ENCODE assay signal across 29 cellular contexts in the genomic region with DNA sequence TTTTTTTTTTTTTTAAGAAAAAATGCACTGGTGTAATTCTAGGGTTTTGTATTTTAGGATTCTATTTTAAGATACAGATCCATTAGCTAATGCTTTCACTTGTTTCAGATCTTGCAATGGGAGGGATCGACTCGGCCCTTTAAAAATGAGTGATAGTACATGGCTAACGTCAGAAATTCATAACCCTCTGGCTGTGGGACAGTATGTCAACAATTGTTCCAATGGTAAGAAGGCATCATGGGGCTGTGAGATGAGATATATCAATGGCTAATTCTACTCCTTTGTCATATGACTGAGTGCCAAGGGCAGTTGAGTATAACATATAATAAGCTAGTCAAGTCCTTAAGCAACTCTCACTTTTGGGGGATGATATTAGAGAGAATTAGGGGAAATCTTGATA. TPM values are rescaled to one million over a fixed set of nuclear protein-coding genes. Genes with fewer than 3 reads are reported as not detected.
DNase-seq lines count a peak whose midpoint lies in the region; ATAC-seq and TF ChIP-seq lines count a peak whose summit lies in the region.
"Had no signal": no experiment of that assay in that cellular context is flagged by ENCODE, and none has a peak within 500 bp of the region (broad histone marks: within the 10 kb centered on the region; RNA-seq: fewer than 3 reads in every experiment).

No MANE protein-coding gene starts in this region.

- no peak for ATAC-seq in GM19023 (IDR thresholded peaks at IDR 0.05; ENCODE audit: unreplicated experiment)
- ATAC-seq: A549; CD8-positive, alpha-beta T cell had no signal

- H3K27ac Mint-ChIP-seq in neural crest cell (ENCODE audit: unreplicated experiment) = no peak overlapping the region
- H3K27ac Mint-ChIP-seq: B cell; CD14-positive monocyte; CD4-positive, alpha-beta memory T cell; CD4-positive, alpha-beta T cell; CD4-positive, CD25-positive, alpha-beta regulatory T cell; CD8-positive, alpha-beta T cell had no signal

- DNase-seq in SK-MEL-5 (ENCODE audit: low read depth, low spot score) = peak; percentile 98
- DNase-seq in foreskin melanocyte = peak; percentile 94
- DNase-seq in neural crest cell (ENCODE audit: low read depth, low spot score) = no peak
- DNase-seq in NCI-H1092 treated with DMSO at 0.1 percent for 48 hours (lab: John Stamatoyannopoulos, UW) = no peak
- DNase-seq in SK-N-DZ (ENCODE audit: low spot score) = no peak
- DNase-seq: 8988T; ACHN; AML-193; BE2C; C1 segment of cervical spinal cord; Caco-2; Calu3; CD4-positive, alpha-beta memory T cell; CD4-positive, alpha-beta T cell; CD4-positive, CD25-positive, alpha-beta regulatory T cell; CD8-positive, alpha-beta memory T cell; CD8-positive, alpha-beta T cell; COR-L47; DMS 273 treated with DMSO at 0.1 percent for 48 hours; DMS153; DMS53; DMS79; DMS79 treated with DMSO at 0.1 percent for 48 hours; DND-41; EL had no signal

- peak overlapping the region; percentile 23 for H3K4me3 Mint-ChIP-seq in neural crest cell
- H3K4me3 Mint-ChIP-seq: B cell; CD14-positive monocyte; CD4-positive, alpha-beta memory T cell; CD4-positive, alpha-beta T cell; CD4-positive, CD25-positive, alpha-beta regulatory T cell; CD8-positive, alpha-beta T cell had no signal

- H3K36me3 Mint-ChIP-seq in neural crest cell (ENCODE audit: low read depth) = peaks cover 13% of the 10 kb centered on the region

- H3K27me3 Mint-ChIP-seq in neural crest cell (ENCODE audit: low read depth) = no peaks in the 10 kb centered on the region
- H3K27me3 Mint-ChIP-seq: B cell; CD4-positive, alpha-beta memory T cell; CD4-positive, alpha-beta T cell; CD8-positive, alpha-beta memory T cell had no signal

- peaks cover 19% of the 10 kb centered on the region for H3K4me1 Mint-ChIP-seq in neural crest cell

- in situ Hi-C loops in SK-MEL-5 (cut with HindIII; ENCODE audit: low pct_unique_long_range_greater_than_20kb, low sequenced_read_pairs) = no loop called here

- H3K9me3 Mint-ChIP-seq in neural crest cell = no peaks in the 10 kb centered on the region
- H3K9me3 Mint-ChIP-seq: CD14-positive monocyte; CD4-positive, alpha-beta memory T cell; CD4-positive, alpha-beta T cell; CD4-positive, CD25-positive, alpha-beta regulatory T cell; CD8-positive, alpha-beta memory T cell; CD8-positive, alpha-beta T cell had no signal

- no peak for TF ChIP-seq CTCF in neural crest cell (conservative IDR thresholded peaks at IDR 0.05)

RNA-seq across cellular contexts. Expression of a gene that starts 4.4 kb away (rescaled TPM):
- 28.7 and 45.4 TPM in 2 replicates for total RNA-seq in SK-MEL-5 (2014; rRNA removed; shearing (Covaris generic))
- polyA plus RNA-seq in SK-MEL-5 (2015; cell fraction: cytosol; rRNA removed) = 18.9 and 32.3 TPM in 2 replicates
- 16.0 and 18.9 TPM in 2 replicates for polyA plus RNA-seq in SK-MEL-5 (2015; cell fraction: nucleus; rRNA removed)
- 21.2 and 23.7 TPM in 2 replicates for total RNA-seq in neural crest cell
- polyA plus RNA-seq in SK-N-DZ (2014; cell fraction: cytosol; rRNA removed) = 10.2 and 19.1 TPM in 2 replicates
- polyA plus RNA-seq in SK-N-DZ (2014; cell fraction: nucleus; rRNA removed) = 4.7 and 9.4 TPM in 2 replicates

RNA-seq across cellular contexts. Expression of a gene that starts 38.2 kb away (rescaled TPM):
- total RNA-seq in SK-MEL-5 (2014; rRNA removed; shearing (Covaris generic)) = 33.7 and 36.3 TPM in 2 replicates
- 18.5 and 34.0 TPM in 2 replicates for polyA plus RNA-seq in SK-MEL-5 (2015; cell fraction: cytosol; rRNA removed)
- polyA plus RNA-seq in SK-MEL-5 (2015; cell fraction: nucleus; rRNA removed) = 63.4 and 69.8 TPM in 2 replicates
- total RNA-seq in neural crest cell = 44.7 and 47.8 TPM in 2 replicates
- polyA plus RNA-seq in SK-N-DZ (2014; cell fraction: cytosol; rRNA removed) = 18.2 and 18.7 TPM in 2 replicates
- polyA plus RNA-seq in SK-N-DZ (2014; cell fraction: nucleus; rRNA removed) = 29.0 and 30.9 TPM in 2 replicates

Comparison
In these comparisons a context has a peak if more than half of its experiments do, and no peak if none do; other contexts are left out.
1. DNase-seq: peak in SK-MEL-5 (single experiment) and foreskin melanocyte (single experiment); none in neural crest cell (single experiment), NCI-H1092 treated with DMSO at 0.1 percent for 48 hours (single experiment) and SK-N-DZ (single experiment).